In genomic region chr11:5294342-5294995, GRCh38 we compare ENCODE assay signal across 2 cellular contexts. TPM values are rescaled to one million over a fixed set of nuclear protein-coding genes. Genes with fewer than 3 reads are reported as not detected.
"Had no signal": no experiment of that assay in that cellular context is flagged by ENCODE, and none has a peak within 500 bp of the region (broad histone marks: within the 10 kb centered on the region; RNA-seq: fewer than 3 reads in every experiment).

No MANE protein-coding gene starts in this region.

RNA-seq across cellular contexts. Expression of gene OR51B4, which starts 7.3 kb away (rescaled TPM):
- total RNA-seq: G401 had no signal

RNA-seq across cellular contexts. Expression of gene HBE1, which starts 24.7 kb away (rescaled TPM):
- total RNA-seq: G401 had no signal

RNA-seq across cellular contexts. Expression of gene OR51B2, which starts 29.6 kb away (rescaled TPM):
- total RNA-seq: G401, GM12878 had no signal

RNA-seq across cellular contexts. Expression of gene HBG2, which starts 39.9 kb away (rescaled TPM):
- total RNA-seq: G401 had no signal

RNA-seq across cellular contexts. Expression of gene HBG1, which starts 44.8 kb away (rescaled TPM):
- total RNA-seq: G401 had no signal
